ENCODE assay signal across 1 cellular context in the genomic region with DNA sequence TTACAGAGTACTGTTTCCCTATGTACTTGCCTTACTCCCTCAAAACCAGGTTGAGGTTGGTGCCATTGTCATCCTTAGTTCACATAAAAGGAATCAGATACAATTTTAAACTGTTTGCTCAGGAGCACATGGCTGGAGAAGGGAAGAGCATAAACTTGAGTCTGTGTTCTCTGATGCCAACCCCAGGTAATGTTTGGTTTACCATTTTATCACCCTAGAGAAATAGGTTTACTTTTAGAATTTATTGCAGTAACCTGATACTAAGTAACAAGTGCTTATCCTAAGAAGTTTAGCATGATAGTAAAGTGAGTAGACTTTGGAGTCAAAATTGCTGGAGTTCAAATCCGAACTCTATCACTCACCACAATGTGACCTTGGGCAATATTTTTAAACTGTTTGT.
TF ChIP-seq lines count a peak whose summit lies in the region.

No MANE protein-coding gene starts in this region.

TF ChIP-seq in GM23338, 12 proteins besides CTCF, POLR2A, EP300 and RAD21 (continued from another document):
- TF ChIP-seq, protein P1, sequence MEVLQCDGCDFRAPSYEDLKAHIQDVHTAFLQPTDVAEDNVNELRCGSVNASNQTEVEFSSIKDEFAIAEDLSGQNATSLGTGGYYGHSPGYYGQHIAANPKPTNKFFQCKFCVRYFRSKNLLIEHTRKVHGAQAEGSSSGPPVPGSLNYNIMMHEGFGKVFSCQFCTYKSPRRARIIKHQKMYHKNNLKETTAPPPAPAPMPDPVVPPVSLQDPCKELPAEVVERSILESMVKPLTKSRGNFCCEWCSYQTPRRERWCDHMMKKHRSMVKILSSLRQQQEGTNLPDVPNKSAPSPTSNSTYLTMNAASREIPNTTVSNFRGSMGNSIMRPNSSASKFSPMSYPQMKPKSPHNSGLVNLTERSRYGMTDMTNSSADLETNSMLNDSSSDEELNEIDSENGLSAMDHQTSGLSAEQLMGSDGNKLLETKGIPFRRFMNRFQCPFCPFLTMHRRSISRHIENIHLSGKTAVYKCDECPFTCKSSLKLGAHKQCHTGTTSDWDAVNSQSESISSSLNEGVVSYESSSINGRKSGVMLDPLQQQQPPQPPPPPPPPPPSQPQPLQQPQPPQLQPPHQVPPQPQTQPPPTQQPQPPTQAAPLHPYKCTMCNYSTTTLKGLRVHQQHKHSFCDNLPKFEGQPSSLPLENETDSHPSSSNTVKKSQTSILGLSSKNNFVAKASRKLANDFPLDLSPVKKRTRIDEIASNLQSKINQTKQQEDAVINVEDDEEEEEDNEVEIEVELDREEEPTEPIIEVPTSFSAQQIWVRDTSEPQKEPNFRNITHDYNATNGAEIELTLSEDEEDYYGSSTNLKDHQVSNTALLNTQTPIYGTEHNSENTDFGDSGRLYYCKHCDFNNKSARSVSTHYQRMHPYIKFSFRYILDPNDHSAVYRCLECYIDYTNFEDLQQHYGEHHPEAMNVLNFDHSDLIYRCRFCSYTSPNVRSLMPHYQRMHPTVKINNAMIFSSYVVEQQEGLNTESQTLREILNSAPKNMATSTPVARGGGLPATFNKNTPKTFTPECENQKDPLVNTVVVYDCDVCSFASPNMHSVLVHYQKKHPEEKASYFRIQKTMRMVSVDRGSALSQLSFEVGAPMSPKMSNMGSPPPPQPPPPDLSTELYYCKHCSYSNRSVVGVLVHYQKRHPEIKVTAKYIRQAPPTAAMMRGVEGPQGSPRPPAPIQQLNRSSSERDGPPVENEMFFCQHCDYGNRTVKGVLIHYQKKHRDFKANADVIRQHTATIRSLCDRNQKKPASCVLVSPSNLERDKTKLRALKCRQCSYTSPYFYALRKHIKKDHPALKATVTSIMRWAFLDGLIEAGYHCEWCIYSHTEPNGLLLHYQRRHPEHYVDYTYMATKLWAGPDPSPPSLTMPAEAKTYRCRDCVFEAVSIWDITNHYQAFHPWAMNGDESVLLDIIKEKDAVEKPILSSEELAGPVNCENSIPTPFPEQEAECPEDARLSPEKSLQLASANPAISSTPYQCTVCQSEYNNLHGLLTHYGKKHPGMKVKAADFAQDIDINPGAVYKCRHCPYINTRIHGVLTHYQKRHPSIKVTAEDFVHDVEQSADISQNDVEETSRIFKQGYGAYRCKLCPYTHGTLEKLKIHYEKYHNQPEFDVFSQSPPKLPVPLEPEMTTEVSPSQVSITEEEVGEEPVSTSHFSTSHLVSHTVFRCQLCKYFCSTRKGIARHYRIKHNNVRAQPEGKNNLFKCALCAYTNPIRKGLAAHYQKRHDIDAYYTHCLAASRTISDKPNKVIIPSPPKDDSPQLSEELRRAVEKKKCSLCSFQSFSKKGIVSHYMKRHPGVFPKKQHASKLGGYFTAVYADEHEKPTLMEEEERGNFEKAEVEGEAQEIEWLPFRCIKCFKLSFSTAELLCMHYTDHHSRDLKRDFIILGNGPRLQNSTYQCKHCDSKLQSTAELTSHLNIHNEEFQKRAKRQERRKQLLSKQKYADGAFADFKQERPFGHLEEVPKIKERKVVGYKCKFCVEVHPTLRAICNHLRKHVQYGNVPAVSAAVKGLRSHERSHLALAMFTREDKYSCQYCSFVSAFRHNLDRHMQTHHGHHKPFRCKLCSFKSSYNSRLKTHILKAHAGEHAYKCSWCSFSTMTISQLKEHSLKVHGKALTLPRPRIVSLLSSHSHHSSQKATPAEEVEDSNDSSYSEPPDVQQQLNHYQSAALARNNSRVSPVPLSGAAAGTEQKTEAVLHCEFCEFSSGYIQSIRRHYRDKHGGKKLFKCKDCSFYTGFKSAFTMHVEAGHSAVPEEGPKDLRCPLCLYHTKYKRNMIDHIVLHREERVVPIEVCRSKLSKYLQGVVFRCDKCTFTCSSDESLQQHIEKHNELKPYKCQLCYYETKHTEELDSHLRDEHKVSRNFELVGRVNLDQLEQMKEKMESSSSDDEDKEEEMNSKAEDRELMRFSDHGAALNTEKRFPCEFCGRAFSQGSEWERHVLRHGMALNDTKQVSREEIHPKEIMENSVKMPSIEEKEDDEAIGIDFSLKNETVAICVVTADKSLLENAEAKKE (CRISPR knock-in tag; IDR thresholded peaks at IDR 0.05), result no peak
- TF ChIP-seq, protein P2, sequence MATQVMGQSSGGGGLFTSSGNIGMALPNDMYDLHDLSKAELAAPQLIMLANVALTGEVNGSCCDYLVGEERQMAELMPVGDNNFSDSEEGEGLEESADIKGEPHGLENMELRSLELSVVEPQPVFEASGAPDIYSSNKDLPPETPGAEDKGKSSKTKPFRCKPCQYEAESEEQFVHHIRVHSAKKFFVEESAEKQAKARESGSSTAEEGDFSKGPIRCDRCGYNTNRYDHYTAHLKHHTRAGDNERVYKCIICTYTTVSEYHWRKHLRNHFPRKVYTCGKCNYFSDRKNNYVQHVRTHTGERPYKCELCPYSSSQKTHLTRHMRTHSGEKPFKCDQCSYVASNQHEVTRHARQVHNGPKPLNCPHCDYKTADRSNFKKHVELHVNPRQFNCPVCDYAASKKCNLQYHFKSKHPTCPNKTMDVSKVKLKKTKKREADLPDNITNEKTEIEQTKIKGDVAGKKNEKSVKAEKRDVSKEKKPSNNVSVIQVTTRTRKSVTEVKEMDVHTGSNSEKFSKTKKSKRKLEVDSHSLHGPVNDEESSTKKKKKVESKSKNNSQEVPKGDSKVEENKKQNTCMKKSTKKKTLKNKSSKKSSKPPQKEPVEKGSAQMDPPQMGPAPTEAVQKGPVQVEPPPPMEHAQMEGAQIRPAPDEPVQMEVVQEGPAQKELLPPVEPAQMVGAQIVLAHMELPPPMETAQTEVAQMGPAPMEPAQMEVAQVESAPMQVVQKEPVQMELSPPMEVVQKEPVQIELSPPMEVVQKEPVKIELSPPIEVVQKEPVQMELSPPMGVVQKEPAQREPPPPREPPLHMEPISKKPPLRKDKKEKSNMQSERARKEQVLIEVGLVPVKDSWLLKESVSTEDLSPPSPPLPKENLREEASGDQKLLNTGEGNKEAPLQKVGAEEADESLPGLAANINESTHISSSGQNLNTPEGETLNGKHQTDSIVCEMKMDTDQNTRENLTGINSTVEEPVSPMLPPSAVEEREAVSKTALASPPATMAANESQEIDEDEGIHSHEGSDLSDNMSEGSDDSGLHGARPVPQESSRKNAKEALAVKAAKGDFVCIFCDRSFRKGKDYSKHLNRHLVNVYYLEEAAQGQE (IDR thresholded peaks at IDR 0.05; ENCODE audit: unreplicated experiment), result no peak
- TF ChIP-seq ZNF114 (CRISPR knock-in tag; IDR thresholded peaks at IDR 0.05) (no peak), CREB1 (CRISPR knock-in tag; IDR thresholded peaks at IDR 0.05; ENCODE audit: low read depth) (no peak)
